ENCODE assay signal across 8 cellular contexts in the genomic region with DNA sequence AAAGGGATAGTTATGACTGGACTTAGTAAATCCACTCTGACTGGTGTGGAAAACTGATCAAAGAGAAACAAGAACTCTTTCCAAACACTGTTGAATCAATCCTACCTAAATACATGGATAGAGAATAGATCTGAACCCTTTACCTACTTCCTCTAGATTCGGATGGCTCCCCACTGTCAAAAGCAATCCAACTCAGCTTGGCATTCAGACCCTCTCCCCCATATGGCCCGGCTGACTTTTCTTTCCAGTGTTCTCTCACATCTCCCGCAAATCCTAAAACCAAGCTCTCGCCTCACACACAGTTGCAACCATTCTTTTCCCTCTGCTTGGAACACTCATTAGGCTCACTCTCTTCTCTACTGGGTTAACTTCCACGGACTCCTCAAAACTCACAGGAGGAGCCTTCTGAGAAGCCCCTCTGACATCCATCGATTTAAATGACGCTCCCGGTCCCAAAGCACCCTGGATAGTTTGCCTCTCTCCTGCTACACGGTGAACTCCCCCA.
DNase-seq lines count a peak whose midpoint lies in the region; ATAC-seq and TF ChIP-seq lines count a peak whose summit lies in the region.

No MANE protein-coding gene starts in this region.

- H3K36me3 ChIP-seq in ES-I3 (ENCODE audit: insufficient read depth, low read length): no peaks in the 10 kb centered on the region; the same call in 1 of the 2 replicates
- H3K36me3 ChIP-seq in mucosa of rectum (ENCODE audit: control insufficient read depth in 2 of 2, insufficient read depth in 2 of 2, low read length in 2 of 2): no peaks in the 10 kb centered on the region

- peak overlapping the region; percentile 92 to 97 for H3K4me3 ChIP-seq in mucosa of rectum (ENCODE audit: low read length in 2 of 2)

- POLR2A ChIA-PET in HEK293T (lab: Yijun Ruan, JAX): interaction anchor here (0.6 to 3.1 kb wide), 33 partner anchors 8 to 902 kb away, joined by 3 to 24 read pairs (median 3); partner anchors contain the start of gene NAA50

- peak overlapping the region; percentile 22 for H3K27ac ChIP-seq in caudate nucleus (ENCODE audit: low read depth, low read length)
- H3K27ac ChIP-seq in mucosa of rectum (ENCODE audit: low read depth in 2 of 2, low read length in 2 of 2): peak overlapping the region; percentile 90 to 92

- H3K9me3 ChIP-seq in ES-I3 (ENCODE audit: control insufficient read depth, insufficient read depth, low read length) (no peaks in the 10 kb centered on the region; the same call in 1 of the 2 replicates), mucosa of rectum (ENCODE audit: control insufficient read depth in 2 of 2, low read length in 2 of 2) (no peaks in the 10 kb centered on the region)

- DNase-seq in caudate nucleus (lab: John Stamatoyannopoulos, UW): no peak
- no peak for DNase-seq in HEK293T (ENCODE audit: extremely low spot score)
- no peak for DNase-seq in stimulated activated CD4-positive, alpha-beta T cell treated with anti-CD3 and anti-CD28 coated beads, Interleukin-2, amount 100 ng/mL, for 48 hours
- DNase-seq in NCI-H1694 treated with DMSO at 0.1 percent for 48 hours (lab: John Stamatoyannopoulos, UW): no peak
- no peak for DNase-seq in activated CD4-positive, alpha-beta T cell treated with anti-CD3 and anti-CD28 coated beads, Interleukin-2, amount 50 U/mL, for 4 hours

- CTCF ChIA-PET in HEK293T (lab: Yijun Ruan, JAX): interaction anchor here (1.2 kb wide), 1 partner anchor 22 kb away, joined by 3 read pairs; no protein-coding TSS in a partner anchor

- peak overlapping the region; percentile 69 for H3K9ac ChIP-seq in ES-I3 (ENCODE audit: low read depth, low read length)
- H3K9ac ChIP-seq in mucosa of rectum (ENCODE audit: low read depth in 1 of 2, low read length in 2 of 2): peak overlapping the region; percentile 79 to 80

- ATAC-seq in HG03460 (IDR thresholded peaks at IDR 0.05; ENCODE audit: unreplicated experiment): peak; percentile 1

- no peaks in the 10 kb centered on the region for H3K27me3 ChIP-seq in mucosa of rectum (ENCODE audit: control insufficient read depth in 2 of 2, insufficient read depth in 2 of 2, low read length in 2 of 2)

- H3K4me1 ChIP-seq in ES-I3 (ENCODE audit: insufficient read depth, low read length) (peaks cover 6% of the 10 kb centered on the region; the same call in 1 of the 2 replicates), mucosa of rectum (ENCODE audit: control insufficient read depth in 2 of 2, insufficient read depth in 2 of 2, low read length in 2 of 2) (peaks cover 0 to 10% of the 10 kb centered on the region in 2 donors)

TF ChIP-seq in HEK293T, 16 proteins besides CTCF, POLR2A, EP300 and RAD21:
- TF ChIP-seq L3MBTL2 (conservative IDR thresholded peaks at IDR 0.05): no peak
